Comparison of ENCODE assay signal across 23 cellular contexts in the genomic region with DNA sequence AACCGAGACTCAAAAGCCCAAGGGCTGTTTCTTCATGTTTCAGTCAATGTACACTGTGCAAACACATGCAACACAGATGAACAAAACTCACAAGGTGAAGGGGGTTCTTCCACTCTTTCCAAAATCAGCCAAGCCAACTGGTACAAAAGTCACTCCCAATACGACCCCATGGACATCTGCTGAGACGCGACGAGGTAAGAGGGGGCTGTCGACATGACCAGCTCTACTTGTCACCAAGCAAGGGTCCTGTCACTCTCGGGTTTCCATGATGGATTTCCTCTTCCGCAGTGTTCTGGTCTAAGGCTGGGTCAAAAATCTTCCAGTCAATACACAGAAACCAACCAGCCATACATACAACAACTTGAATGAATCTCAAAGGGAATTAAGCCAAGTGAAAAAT. TPM values are rescaled to one million over a fixed set of nuclear protein-coding genes. Genes with fewer than 3 reads are reported as not detected.
A peak's percentile ranks its signal among the peaks of the same experiment; 100 is the strongest.
DNase-seq lines count a peak whose midpoint lies in the region; ATAC-seq, FAIRE-seq and TF ChIP-seq lines count a peak whose summit lies in the region.
"Had no signal": no experiment of that assay in that cellular context is flagged by ENCODE, and none has a peak within 500 bp of the region (broad histone marks: within the 10 kb centered on the region; RNA-seq: fewer than 3 reads in every experiment).

No MANE protein-coding gene starts in this region.

- peak overlapping the region; percentile 70; the same call in 2 of the 3 replicates for H3K4me2 ChIP-seq in A549
- H3K4me2 ChIP-seq: neural progenitor cell had no signal

- CTCF ChIA-PET in A549 (lab: Yijun Ruan, JAX) (interaction anchor here (0.9 to 1.8 kb wide), 4 partner anchors 23 to 40 kb away, joined by 3 to 7 read pairs (median 4); no protein-coding TSS in a partner anchor), WTC11 (lab: Charles Lee) (interaction anchor here (1.6 kb wide), 1 partner anchor 74 kb away, joined by 3 read pairs; no protein-coding TSS in a partner anchor)

- FAIRE-seq in A549 (lab: Jason Lieb, UNC) = no peak
- FAIRE-seq: colon had no signal

- H3K9me3 ChIP-seq in A549 = no peaks in the 10 kb centered on the region
- H3K9me3 ChIP-seq in sigmoid colon = no peaks in the 10 kb centered on the region
- no peaks in the 10 kb centered on the region for H3K9me3 ChIP-seq in HAP-1
- H3K9me3 ChIP-seq in tibial nerve = no peaks in the 10 kb centered on the region
- H3K9me3 ChIP-seq: BLaER1 treated with 17β-estradiol and CSF1 and Interleukin-3, amounts not matched to agents 10 nM and 100 nM had no signal

- ATAC-seq in A549 (no peak), WTC11 (no peak)
- ATAC-seq: left cardiac atrium; stimulated activated effector memory CD8-positive, alpha-beta T cell treated with anti-CD3 and anti-CD28 coated beads, Interleukin-12 subunit alpha, Interleukin-12 subunit beta, amount 100 ng/mL, for 72 hours had no signal

- TF ChIP-seq EP300 in A549 (IDR thresholded peaks at IDR 0.05) (no peak), sigmoid colon (IDR thresholded peaks at IDR 0.05) (no peak), tibial nerve (IDR thresholded peaks at IDR 0.05) (no peak)

- H3K4me3 Mint-ChIP-seq in WTC11 (no peak overlapping the region), glutamatergic neuron (ENCODE audit: unreplicated experiment) (peak overlapping the region; percentile 8)
- H3K4me3 Mint-ChIP-seq: activated CD4-positive, alpha-beta T cell treated with anti-CD3 and anti-CD28 coated beads, Interleukin-2, amount 10 ng/mL, durations not matched to agents 7 days and 5 days; activated naive CD8-positive, alpha-beta T cell treated with anti-CD3 and anti-CD28 coated beads, Interleukin-2, amount 10 ng/mL, durations not matched to agents 7 days and 5 days; neural progenitor cell; stimulated activated effector memory CD8-positive, alpha-beta T cell treated with anti-CD3 and anti-CD28 coated beads, Interleukin-12 subunit alpha, Interleukin-12 subunit beta, amount 100 ng/mL, for 72 hours had no signal

- no peaks in the 10 kb centered on the region for H3K27me3 ChIP-seq in sigmoid colon
- no peaks in the 10 kb centered on the region; the same call in 1 of the 2 replicates for H3K27me3 ChIP-seq in HAP-1 (ENCODE audit: low read depth)
- H3K27me3 ChIP-seq in tibial nerve = no peaks in the 10 kb centered on the region
- H3K27me3 ChIP-seq: BLaER1 treated with 17β-estradiol and CSF1 and Interleukin-3, amounts not matched to agents 10 nM and 100 nM; neural progenitor cell had no signal

- intact Hi-C loops in sigmoid colon (cut with DNase I) = no loop called here

- no peak for TF ChIP-seq POLR2A in A549 (IDR thresholded peaks at IDR 0.05; ENCODE audit: low read length)
- TF ChIP-seq POLR2A in sigmoid colon (IDR thresholded peaks at IDR 0.05) = no peak
- no peak for TF ChIP-seq POLR2A in tibial nerve (IDR thresholded peaks at IDR 0.05)

- POLR2A ChIA-PET in A549 (lab: Yijun Ruan, JAX) (no interaction called here), WTC11 (lab: Charles Lee) (no interaction called here)

- H3K27ac Mint-ChIP-seq in WTC11 (peak overlapping the region; percentile 77), glutamatergic neuron (ENCODE audit: unreplicated experiment) (peak overlapping the region; percentile 28)
- H3K27ac Mint-ChIP-seq: activated CD4-positive, alpha-beta T cell treated with anti-CD3 and anti-CD28 coated beads, Interleukin-2, amount 10 ng/mL, durations not matched to agents 7 days and 5 days; activated naive CD8-positive, alpha-beta T cell treated with anti-CD3 and anti-CD28 coated beads, Interleukin-2, amount 10 ng/mL, durations not matched to agents 7 days and 5 days; neural progenitor cell; stimulated activated effector memory CD8-positive, alpha-beta T cell treated with anti-CD3 and anti-CD28 coated beads, Interleukin-12 subunit alpha, Interleukin-12 subunit beta, amount 100 ng/mL, for 72 hours had no signal

- H3K27me3 Mint-ChIP-seq in WTC11 (ENCODE audit: low read depth) (no peaks in the 10 kb centered on the region), glutamatergic neuron (ENCODE audit: unreplicated experiment) (peaks cover 5% of the 10 kb centered on the region)
- H3K27me3 Mint-ChIP-seq: activated CD4-positive, alpha-beta T cell treated with anti-CD3 and anti-CD28 coated beads, Interleukin-2, amount 10 ng/mL, durations not matched to agents 7 days and 5 days had no signal

- H3K36me3 ChIP-seq in sigmoid colon (peaks cover 0 to 7% (median 0%) of the 10 kb centered on the region in 4 donors), HAP-1 (replicated peaks) (peaks cover 11% of the 10 kb centered on the region; the same call in 1 of the 2 replicates), tibial nerve (no peaks in the 10 kb centered on the region)
- H3K36me3 ChIP-seq: neural progenitor cell had no signal

- in situ Hi-C loops in HAP-1 (cut with MboI; ENCODE audit: low sequenced_read_pairs) = no loop called here

- H3K4me1 ChIP-seq in A549 (peaks cover 75% of the 10 kb centered on the region), sigmoid colon (peaks cover 0 to 76% (median 64%) of the 10 kb centered on the region in 4 donors), HAP-1 (no peaks in the 10 kb centered on the region), tibial nerve (peaks cover 0 to 70% (median 41%) of the 10 kb centered on the region in 4 donors)

- H3K4me1 Mint-ChIP-seq in WTC11 = peaks cover 92% of the 10 kb centered on the region
- H3K4me1 Mint-ChIP-seq in glutamatergic neuron (ENCODE audit: low read depth, unreplicated experiment) = peaks cover 66% of the 10 kb centered on the region
- H3K4me1 Mint-ChIP-seq: activated CD4-positive, alpha-beta T cell treated with anti-CD3 and anti-CD28 coated beads, Interleukin-2, amount 10 ng/mL, durations not matched to agents 7 days and 5 days; activated naive CD8-positive, alpha-beta T cell treated with anti-CD3 and anti-CD28 coated beads, Interleukin-2, amount 10 ng/mL, durations not matched to agents 7 days and 5 days; stimulated activated effector memory CD8-positive, alpha-beta T cell treated with anti-CD3 and anti-CD28 coated beads, Interleukin-12 subunit alpha, Interleukin-12 subunit beta, amount 100 ng/mL, for 72 hours had no signal

- H3K9me3 Mint-ChIP-seq in WTC11 (no peaks in the 10 kb centered on the region), glutamatergic neuron (ENCODE audit: unreplicated experiment) (peaks cover 12% of the 10 kb centered on the region)
- H3K9me3 Mint-ChIP-seq: activated CD4-positive, alpha-beta T cell treated with anti-CD3 and anti-CD28 coated beads, Interleukin-2, amount 10 ng/mL, durations not matched to agents 7 days and 5 days; activated naive CD8-positive, alpha-beta T cell treated with anti-CD3 and anti-CD28 coated beads, Interleukin-2, amount 10 ng/mL, durations not matched to agents 7 days and 5 days; neural progenitor cell; stimulated activated effector memory CD8-positive, alpha-beta T cell treated with anti-CD3 and anti-CD28 coated beads, Interleukin-12 subunit alpha, Interleukin-12 subunit beta, amount 100 ng/mL, for 72 hours had no signal

- DNase-seq in A549 (ENCODE audit: low read depth in 1 of 2, low spot score in 1 of 2) = no peak
- DNase-seq in WTC11 (ENCODE audit: low spot score) = no peak
- no peak for DNase-seq in glutamatergic neuron
- peak; percentile 32 for DNase-seq in sigmoid colon
- no peak for DNase-seq in NCI-H2029 treated with DMSO at 0.1 percent for 48 hours (lab: John Stamatoyannopoulos, UW)
- no peak for DNase-seq in HAP-1 (ENCODE audit: low spot score in 2 of 2)
- no peak for DNase-seq in tibial nerve (ENCODE audit: low spot score in 2 of 2)
- DNase-seq in NCI-H510A treated with DMSO at 0.1 percent for 48 hours (lab: John Stamatoyannopoulos, UW) = no peak
- DNase-seq: activated CD4-positive, alpha-beta T cell treated with anti-CD3 and anti-CD28 coated beads, Interleukin-2, amount 10 ng/mL, durations not matched to agents 7 days and 5 days; activated naive CD8-positive, alpha-beta T cell treated with anti-CD3 and anti-CD28 coated beads, Interleukin-2, amount 10 ng/mL, durations not matched to agents 7 days and 5 days; Calu3; EL; left cardiac atrium; NCI-H1105 treated with DMSO at 0.1 percent for 48 hours; NCI-H2107; NCI-H510A; stimulated activated CD4-positive, alpha-beta T cell treated with anti-CD3 and anti-CD28 coated beads, Interleukin-1b, Interleukin-23, amount 100 ng/mL, for 48 hours had no signal

- H3K4me3 ChIP-seq in A549 (no peak overlapping the region), sigmoid colon (no peak overlapping the region), HAP-1 (no peak overlapping the region), tibial nerve (no peak overlapping the region)
- H3K4me3 ChIP-seq: BLaER1 treated with 17β-estradiol and CSF1 and Interleukin-3, amounts not matched to agents 10 nM and 100 nM; neural progenitor cell; SK-N-MC; skin epidermis had no signal

- no peak for TF ChIP-seq RAD21 in A549 (conservative IDR thresholded peaks at IDR 0.05 in 1 of 2, IDR thresholded peaks at IDR 0.05 in 1 of 2)

- H3K27ac ChIP-seq in A549 = peak overlapping the region; percentile 79 to 81
- peak overlapping the region in 3 of 4 donors; percentile 76 to 85 (median 78) for H3K27ac ChIP-seq in sigmoid colon
- H3K27ac ChIP-seq in tibial nerve = peak overlapping the region in 2 of 4 donors; percentile 91
- H3K27ac ChIP-seq: BLaER1 treated with 17β-estradiol and CSF1 and Interleukin-3, amounts not matched to agents 10 nM and 100 nM; neural progenitor cell; SK-N-MC had no signal

- TF ChIP-seq CTCF in A549 (IDR thresholded peaks at IDR 0.05) (no peak), WTC11 (IDR thresholded peaks at IDR 0.05) (no peak), glutamatergic neuron (IDR thresholded peaks at IDR 0.05; ENCODE audit: partially characterized antibody, unreplicated experiment) (no peak), sigmoid colon (IDR thresholded peaks at IDR 0.05) (no peak), tibial nerve (IDR thresholded peaks at IDR 0.05) (no peak)

- 93% methylated on average over 8 of the region's 8 CpGs for WGBS in A549 (ENCODE audit: missing lambda C conversion rate)
- 89 to 91% methylated on average over 8 of the region's 8 CpGs for WGBS in sigmoid colon, 2 donors
- 95 to 99% methylated on average over 8 of the region's 8 CpGs for WGBS in tibial nerve, 2 donors

- H3K36me3 Mint-ChIP-seq in WTC11 = peaks cover 33% of the 10 kb centered on the region
- no peaks in the 10 kb centered on the region for H3K36me3 Mint-ChIP-seq in glutamatergic neuron (ENCODE audit: unreplicated experiment)
- H3K36me3 Mint-ChIP-seq: activated naive CD8-positive, alpha-beta T cell treated with anti-CD3 and anti-CD28 coated beads, Interleukin-2, amount 10 ng/mL, durations not matched to agents 7 days and 5 days; stimulated activated effector memory CD8-positive, alpha-beta T cell treated with anti-CD3 and anti-CD28 coated beads, Interleukin-12 subunit alpha, Interleukin-12 subunit beta, amount 100 ng/mL, for 72 hours had no signal

RNA-seq across cellular contexts. Expression of gene CTBP2, which starts 37.8 kb away (rescaled TPM):
- polyA plus RNA-seq in A549 (2011; rRNA removed) = 77.2 and 78.9 TPM in 2 replicates
- 117 and 122 TPM in 2 replicates for polyA plus RNA-seq in A549 (2012; cell fraction: cytosol; rRNA removed)
- 161 and 190 TPM in 2 replicates for polyA plus RNA-seq in A549 (2012; cell fraction: nucleus; rRNA removed)
- polyA plus RNA-seq in A549 (2017; fragmentation: RNase III; extraction: RNeasy Plus Mini Kit Qiagen cat#74134 plus additional on column Dnase treatment) = 74.9 to 82.4 TPM (median 77.0 TPM) in 3 replicates
- 146 and 154 TPM in 2 replicates for polyA minus RNA-seq in A549 (2011; rRNA and poly(A)+ RNA removed)
- total RNA-seq in WTC11 (2021) = 175 to 191 TPM (median 181 TPM) in 3 replicates
- 174 TPM for total RNA-seq in glutamatergic neuron (ENCODE audit: unreplicated experiment)
- total RNA-seq in sigmoid colon = 10 to 100 TPM; 31.2 to 57.1 (median 47.5) TPM
- 10 to 100 TPM; 49.9 to 62.4 (median 52.0) TPM for polyA plus RNA-seq in sigmoid colon
- total RNA-seq in tibial nerve = 10 to 100 TPM; 40.4 to 97.9 (median 62.3) TPM
